Comparison of ENCODE assay signal across 7 cellular contexts in the genomic region with DNA sequence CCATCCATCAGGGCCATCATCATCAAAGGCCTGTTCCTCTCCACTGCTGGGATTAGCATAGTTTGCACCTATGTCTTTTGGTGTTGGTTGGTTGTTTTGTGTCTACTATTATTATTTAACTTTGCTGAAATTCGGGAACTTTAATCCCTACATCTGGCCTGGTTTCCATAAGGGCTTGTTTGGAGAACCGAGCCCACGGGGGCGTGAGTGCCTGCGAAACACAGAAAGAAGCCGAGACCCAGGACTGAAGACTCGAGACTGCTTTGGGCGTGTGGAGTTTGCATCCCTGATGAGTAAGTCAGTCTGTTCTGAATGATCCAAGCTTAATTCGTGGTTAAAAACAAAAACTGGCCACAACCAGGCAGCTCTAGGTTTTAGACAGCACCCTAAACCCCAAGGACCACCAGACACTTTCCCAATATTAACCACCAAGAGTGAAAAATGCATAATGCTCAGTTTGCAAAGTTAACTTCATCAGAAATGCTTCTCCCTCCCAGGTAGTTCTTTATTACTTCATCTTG.
A peak's percentile ranks its signal among the peaks of the same experiment; 100 is the strongest.
DNase-seq lines count a peak whose midpoint lies in the region; ATAC-seq and TF ChIP-seq lines count a peak whose summit lies in the region.
"Not testable (repeated sequence)": the region's sequence is repeated elsewhere in the genome, so short reads cannot be mapped to it uniquely, and the experiment has no call there.

No MANE protein-coding gene starts in this region.

- not testable (repeated sequence) for H3K27ac Mint-ChIP-seq in T-helper 2 cell treated with Interferon-gamma antibody and Interleukin-4, amounts not matched to agents 5 μg/mL and 100 μg/mL, for 36 hours; osteocyte (ENCODE audit: unreplicated experiment)
- peak overlapping the region; percentile 94 for H3K27ac Mint-ChIP-seq in activated T-cell treated with anti-CD3 and anti-CD28 coated beads, Interleukin-2, amount 50 U/mL, for 24 hours
- H3K27ac Mint-ChIP-seq in activated T-helper 17 cell treated with anti-CD3 and anti-CD28 coated beads, Interleukin-2, amount 50 U/mL, for 72 hours, result peak overlapping the region; percentile 73
- H3K27ac Mint-ChIP-seq in activated naive CD8-positive, alpha-beta T cell treated with anti-CD3 and anti-CD28 coated beads for 36 hours, result peak overlapping the region; percentile 93

- not testable (repeated sequence) for TF ChIP-seq CTCF in osteocyte (IDR thresholded peaks at IDR 0.05)

- not testable (repeated sequence) for H3K4me1 Mint-ChIP-seq in T-helper 2 cell treated with Interferon-gamma antibody and Interleukin-4, amounts not matched to agents 5 μg/mL and 100 μg/mL, for 36 hours (ENCODE audit: low read depth); activated T-helper 17 cell treated with anti-CD3 and anti-CD28 coated beads, Interleukin-2, amount 50 U/mL, for 72 hours
- peaks cover 23% of the 10 kb centered on the region for H3K4me1 Mint-ChIP-seq in activated T-cell treated with anti-CD3 and anti-CD28 coated beads, Interleukin-2, amount 50 U/mL, for 24 hours (ENCODE audit: low read depth)
- H3K4me1 Mint-ChIP-seq in activated naive CD8-positive, alpha-beta T cell treated with anti-CD3 and anti-CD28 coated beads for 36 hours, result peaks cover 15% of the 10 kb centered on the region
- H3K4me1 Mint-ChIP-seq in osteocyte (ENCODE audit: unreplicated experiment), result peaks cover 13% of the 10 kb centered on the region

- peak; percentile 55 for ATAC-seq in activated T-helper 17 cell treated with anti-CD3 and anti-CD28 coated beads, Interleukin-2, amount 50 U/mL, for 72 hours (replicated peaks)
- ATAC-seq in stimulated activated naive CD8-positive, alpha-beta T cell treated with anti-CD3 and anti-CD28 coated beads, Interleukin-15, Interleukin-2, amounts not matched to agents 100 U/mL and 50 U/mL, for 24 hours, result peak; percentile 62

- H3K4me3 Mint-ChIP-seq in T-helper 2 cell treated with Interferon-gamma antibody and Interleukin-4, amounts not matched to agents 5 μg/mL and 100 μg/mL, for 36 hours; osteocyte (ENCODE audit: unreplicated experiment): not testable (repeated sequence)
- peak overlapping the region; percentile 23 for H3K4me3 Mint-ChIP-seq in activated T-cell treated with anti-CD3 and anti-CD28 coated beads, Interleukin-2, amount 50 U/mL, for 24 hours
- peak overlapping the region; percentile 37 for H3K4me3 Mint-ChIP-seq in activated T-helper 17 cell treated with anti-CD3 and anti-CD28 coated beads, Interleukin-2, amount 50 U/mL, for 72 hours
- peak overlapping the region; percentile 33 for H3K4me3 Mint-ChIP-seq in activated naive CD8-positive, alpha-beta T cell treated with anti-CD3 and anti-CD28 coated beads for 36 hours

- DNase-seq in T-helper 2 cell treated with Interferon-gamma antibody and Interleukin-4, amounts not matched to agents 5 μg/mL and 100 μg/mL, for 36 hours (ENCODE audit: low spot score), result peak; percentile 15
- DNase-seq in activated CD4-positive, alpha-beta T cell treated with anti-CD3 and anti-CD28 coated beads, Interleukin-2, amount 50 U/mL, for 48 hours, result peak; percentile 16 to 38
- DNase-seq in activated T-cell treated with anti-CD3 and anti-CD28 coated beads, Interleukin-2, amount 50 U/mL, for 24 hours, result not testable (repeated sequence)
- DNase-seq in activated naive CD8-positive, alpha-beta T cell treated with anti-CD3 and anti-CD28 coated beads for 36 hours, result peak; percentile 3
- DNase-seq in osteocyte (ENCODE audit: extremely low spot score, unreplicated experiment), result peak; percentile 23
- DNase-seq in stimulated activated naive CD8-positive, alpha-beta T cell treated with anti-CD3 and anti-CD28 coated beads, Interleukin-15, Interleukin-2, amounts not matched to agents 100 U/mL and 50 U/mL, for 24 hours, result peak; percentile 17

- not testable (repeated sequence) for H3K9me3 Mint-ChIP-seq in T-helper 2 cell treated with Interferon-gamma antibody and Interleukin-4, amounts not matched to agents 5 μg/mL and 100 μg/mL, for 36 hours; activated T-cell treated with anti-CD3 and anti-CD28 coated beads, Interleukin-2, amount 50 U/mL, for 24 hours; activated T-helper 17 cell treated with anti-CD3 and anti-CD28 coated beads, Interleukin-2, amount 50 U/mL, for 72 hours; activated naive CD8-positive, alpha-beta T cell treated with anti-CD3 and anti-CD28 coated beads for 36 hours; osteocyte (ENCODE audit: unreplicated experiment)

- not testable (repeated sequence) for H3K27me3 Mint-ChIP-seq in T-helper 2 cell treated with Interferon-gamma antibody and Interleukin-4, amounts not matched to agents 5 μg/mL and 100 μg/mL, for 36 hours (ENCODE audit: low read depth); activated T-cell treated with anti-CD3 and anti-CD28 coated beads, Interleukin-2, amount 50 U/mL, for 24 hours; activated T-helper 17 cell treated with anti-CD3 and anti-CD28 coated beads, Interleukin-2, amount 50 U/mL, for 72 hours; activated naive CD8-positive, alpha-beta T cell treated with anti-CD3 and anti-CD28 coated beads for 36 hours; osteocyte (ENCODE audit: unreplicated experiment)

- H3K36me3 Mint-ChIP-seq in T-helper 2 cell treated with Interferon-gamma antibody and Interleukin-4, amounts not matched to agents 5 μg/mL and 100 μg/mL, for 36 hours (ENCODE audit: low read depth); activated T-cell treated with anti-CD3 and anti-CD28 coated beads, Interleukin-2, amount 50 U/mL, for 24 hours (ENCODE audit: low read depth); activated T-helper 17 cell treated with anti-CD3 and anti-CD28 coated beads, Interleukin-2, amount 50 U/mL, for 72 hours (ENCODE audit: low read depth); activated naive CD8-positive, alpha-beta T cell treated with anti-CD3 and anti-CD28 coated beads for 36 hours; osteocyte (ENCODE audit: unreplicated experiment): not testable (repeated sequence)
